Comparison of ENCODE assay signal across 8 cellular contexts in genomic region chr19:55600336-55601028, GRCh38. TPM values are rescaled to one million over a fixed set of nuclear protein-coding genes. Genes with fewer than 3 reads are reported as not detected.
DNase-seq lines count a peak whose midpoint lies in the region; ATAC-seq, FAIRE-seq and TF ChIP-seq lines count a peak whose summit lies in the region.

No MANE protein-coding gene starts in this region.

- peaks cover 30 to 52% (median 38%) of the 10 kb centered on the region in 10 experiments for H3K4me1 ChIP-seq in BLaER1 treated with 17β-estradiol and CSF1 and Interleukin-3, amounts not matched to agents 10 nM and 100 nM
- H3K4me1 ChIP-seq in GM12878 (ENCODE audit: control insufficient read depth, insufficient read depth, low read length), result peaks cover 10% of the 10 kb centered on the region; the same call in 1 of the 2 replicates

- TF ChIP-seq CTCF in GM12878 (IDR thresholded peaks at IDR 0.05 in 2 of 3, conservative IDR thresholded peaks at IDR 0.05 in 1 of 3; ENCODE audit: control insufficient read depth in 2 of 3, extremely low read depth in 1 of 3, insufficient read depth in 1 of 3, low read depth in 3 of 3, low read length in 3 of 3), result no peak

- FAIRE-seq in GM12878 (lab: Jason Lieb, UNC), result no peak

- in situ Hi-C loops in GM12878 (cut with MboI), result no loop called here

- H3K27ac ChIP-seq in BLaER1 treated with 17β-estradiol and CSF1 and Interleukin-3, amounts not matched to agents 10 nM and 100 nM, result peak overlapping the region; percentile 95 to 99 (median 97)
- peak overlapping the region; percentile 99 for H3K27ac ChIP-seq in GM12878 (ENCODE audit: control insufficient read depth, insufficient read depth)

- CTCF ChIA-PET in GM12878 (lab: Yijun Ruan, JAX), result interaction anchor here (1.0 to 2.3 kb wide), 5 partner anchors 31 to 97 kb away, joined by 3 to 11 read pairs (median 8); partner anchors contain the start of gene U2AF2

- peak overlapping the region; percentile 64 to 79 (median 70) for H3K4me3 ChIP-seq in BLaER1 treated with 17β-estradiol and CSF1 and Interleukin-3, amounts not matched to agents 10 nM and 100 nM
- peak overlapping the region; percentile 88 for H3K4me3 ChIP-seq in GM12878

- intact Hi-C loops in GM12878 (cut with micrococcal nuclease; ENCODE audit: unreplicated experiment), result loop anchor here (5.0 kb wide), 1 partner anchor 42 kb away; the partner anchor contains the start of genes ZNF580 and ZNF581

- peaks cover 27 to 44% (median 38%) of the 10 kb centered on the region in 11 experiments for H3K36me3 ChIP-seq in BLaER1 treated with 17β-estradiol and CSF1 and Interleukin-3, amounts not matched to agents 10 nM and 100 nM
- peaks cover 0 to 3% of the 10 kb centered on the region in 2 experiments; a peak in 1 of 4 replicates for H3K36me3 ChIP-seq in GM12878 (ENCODE audit: control insufficient read depth in 2 of 2, insufficient read depth in 2 of 2, low read length in 1 of 2)

- peak overlapping the region; percentile 30; the same call in 1 of the 2 replicates for H2AFZ ChIP-seq in GM12878 (ENCODE audit: control insufficient read depth, low read depth, low read length)

- DNase-seq in NCI-H82 treated with DMSO at 0.1 percent for 48 hours (lab: John Stamatoyannopoulos, UW; ENCODE audit: unreplicated experiment) (peak; percentile 73), GM12878 (ENCODE audit: low read depth, low spot score) (no peak), kidney glomerular epithelial cell (lab: John Stamatoyannopoulos, UW) (peak; percentile 55)
- DNase-seq in stimulated activated CD8-positive, alpha-beta memory T cell treated with anti-CD3 and anti-CD28 coated beads, Interleukin-2, amount 100 ng/mL, for 48 hours (ENCODE audit: low read depth in 2 of 2), result peak; percentile 63 to 70

- SMC1A ChIA-PET in GM12878 (lab: Charles Lee; ENCODE audit: uncharacterized antibody, unreplicated experiment), result interaction anchor here (0.6 to 2.3 kb wide), 3 partner anchors 32 to 141 kb away, joined by 3 to 16 read pairs (median 4); no protein-coding TSS in a partner anchor

- RAD21 ChIA-PET in GM12878 (lab: Charles Lee; ENCODE audit: unreplicated experiment), result interaction anchor here (1.4 to 2.6 kb wide), 4 partner anchors 11 to 216 kb away, joined by 4 to 11 read pairs (median 4); partner anchors contain the start of genes TMEM238, ZNF628 and ZNF784

- no TSS peak for BruUV-seq in GM12878 (replicated peaks; lab: Mats Ljungman, UMichigan)

- no peak for TF ChIP-seq EP300 in GM12878 (IDR thresholded peaks at IDR 0.05; ENCODE audit: borderline replicate concordance in 1 of 2, control insufficient read depth in 1 of 2, low read depth in 2 of 2, low read length in 2 of 2)

- peak overlapping the region; percentile 92 to 97 (median 94) for H3K9ac ChIP-seq in BLaER1 treated with 17β-estradiol and CSF1 and Interleukin-3, amounts not matched to agents 10 nM and 100 nM
- peak overlapping the region; percentile 95 for H3K9ac ChIP-seq in GM12878 (ENCODE audit: control insufficient read depth, insufficient read depth, low read length)

- TF ChIP-seq RAD21 in GM12878 (IDR thresholded peaks at IDR 0.05; ENCODE audit: insufficient read depth, low read depth, low read length), result no peak

- H3K4me2 ChIP-seq in BLaER1 treated with 17β-estradiol and CSF1 and Interleukin-3, amounts not matched to agents 10 nM and 100 nM, result peak overlapping the region; percentile 75 to 96 (median 87)
- H3K4me2 ChIP-seq in GM12878 (ENCODE audit: control insufficient read depth, insufficient read depth), result peak overlapping the region; percentile 96

- peak; percentile 11 for ATAC-seq in GM18909 (IDR thresholded peaks at IDR 0.05; ENCODE audit: poor library complexity, unreplicated experiment)
- ATAC-seq in HG03432 (IDR thresholded peaks at IDR 0.05; ENCODE audit: unreplicated experiment), result peak; percentile 13
- peak; percentile 3; the same call in 2 of the 3 replicates for ATAC-seq in GM12878
- ATAC-seq in HG02588 (IDR thresholded peaks at IDR 0.05; ENCODE audit: unreplicated experiment), result no peak

- H3K9me3 ChIP-seq in BLaER1 treated with 17β-estradiol and CSF1 and Interleukin-3, amounts not matched to agents 10 nM and 100 nM (replicated peaks in 1 of 11), result peaks cover 0 to 16% (median 10%) of the 10 kb centered on the region in 11 experiments; a peak in 16 of 22 replicates
- H3K9me3 ChIP-seq in GM12878 (replicated peaks; ENCODE audit: control insufficient read depth, insufficient read depth, low read length), result no peaks in the 10 kb centered on the region; the same call in 2 of the 3 replicates

- peaks cover 0 to 8% (median 0%) of the 10 kb centered on the region in 11 experiments; a peak in 1 of 22 replicates for H4K20me1 ChIP-seq in BLaER1 treated with 17β-estradiol and CSF1 and Interleukin-3, amounts not matched to agents 10 nM and 100 nM
- no peaks in the 10 kb centered on the region for H4K20me1 ChIP-seq in GM12878 (ENCODE audit: control insufficient read depth, insufficient read depth)

- POLR2A ChIA-PET in GM12878 (lab: Charles Lee), result interaction anchor here (0.6 to 1.4 kb wide), 7 partner anchors 11 to 71 kb away, joined by 3 to 8 read pairs (median 5); partner anchors contain the start of gene U2AF2

- no peak; the same call in 1 of the 2 replicates for TF ChIP-seq POLR2A in GM12878 (IDR thresholded peaks at IDR 0.05; ENCODE audit: low read depth, low read length)

- H3K79me2 ChIP-seq in GM12878 (ENCODE audit: control insufficient read depth, insufficient read depth, low read length), result peaks cover 10% of the 10 kb centered on the region

- no peaks in the 10 kb centered on the region for H3K27me3 ChIP-seq in BLaER1 treated with 17β-estradiol and CSF1 and Interleukin-3, amounts not matched to agents 10 nM and 100 nM
- H3K27me3 ChIP-seq in GM12878 (replicated peaks in 1 of 2; ENCODE audit: control insufficient read depth in 2 of 2, insufficient read depth in 2 of 2, low read length in 1 of 2), result no peaks in the 10 kb centered on the region

- 4% methylated on average over 32 of the region's 67 CpGs for WGBS in GM12878 (ENCODE audit: insufficient coverage, insufficient replicate concordance, low lambda C conversion rate, missing lambda C conversion rate)

RNA-seq across cellular contexts. Expression of gene ZNF524, which starts 0.4 kb away (rescaled TPM):
- total RNA-seq in GM12878 (2013; cell fraction: nucleolus; rRNA removed), result 10.3 and 13.5 TPM in 2 replicates
- 15.6 and 18.6 TPM in 2 replicates for total RNA-seq in GM12878 (2014; rRNA removed)
- total RNA-seq in GM12878 (2014; rRNA removed; fragmentation: Illumina TruSeq; extraction: Trizol), result 3.7 and 3.8 TPM in 2 replicates
- 14.7 and 17.2 TPM in 2 replicates for total RNA-seq in GM12878 (2021)
- polyA plus RNA-seq in GM12878 (2011; ENCODE audit: low read depth), result 1.4 TPM
- 1.5 and 3.7 TPM in 2 replicates for polyA plus RNA-seq in GM12878 (2011; rRNA removed)
- 7.5 and 14.6 TPM in 2 replicates for polyA plus RNA-seq in GM12878 (2011; cell fraction: cytosol; rRNA removed)
- polyA plus RNA-seq in GM12878 (2011; cell fraction: nucleus; rRNA removed), result 17.2 and 20.1 TPM in 2 replicates
- polyA plus RNA-seq in GM12878 (2012), result 7.8 and 10.7 TPM in 2 replicates
- 1.1 TPM in 1 of 2 replicates, not detected in the other for polyA plus RNA-seq in GM12878 (2014; fragmentation: Illumina TruSeq; extraction: Trizol)
- under 1 TPM in 1 of 2 experiments, not detected in 1; 0.47 TPM for polyA plus RNA-seq in GM12878 (2014; fragmentation: Nextera tagmentation; extraction: Ambion mirVana)
- 13.9 and 15.0 TPM in 2 replicates for polyA plus RNA-seq in GM12878 (2014; rRNA removed)
- 10 to 100 TPM; 12.4 to 12.8 TPM for polyA plus RNA-seq in GM12878 (2016; fragmentation: Nextera tagmentation; extraction: Ambion mirVana)
- polyA minus RNA-seq in GM12878 (2011; rRNA and poly(A)+ RNA removed), result 1.1 and 3.7 TPM in 2 replicates
- 4.4 and 6.4 TPM in 2 replicates for polyA minus RNA-seq in GM12878 (2011; cell fraction: cytosol; rRNA and poly(A)+ RNA removed)
- 4.2 and 6.7 TPM in 2 replicates for polyA minus RNA-seq in GM12878 (2011; cell fraction: nucleus; rRNA and poly(A)+ RNA removed)

RNA-seq across cellular contexts. Expression of gene FIZ1, which starts 1.2 kb away (rescaled TPM):
- 3.4 and 3.8 TPM in 2 replicates for total RNA-seq in GM12878 (2013; cell fraction: nucleolus; rRNA removed)
- total RNA-seq in GM12878 (2014; rRNA removed) (4.6 and 5.0 TPM in 2 replicates), GM12878 (2014; rRNA removed; fragmentation: Illumina TruSeq; extraction: Trizol) (2.1 and 3.0 TPM in 2 replicates), GM12878 (2021) (14.6 and 16.8 TPM in 2 replicates)
- 3.8 TPM for polyA plus RNA-seq in GM12878 (2011; ENCODE audit: low read depth)
- polyA plus RNA-seq in GM12878 (2011; rRNA removed) (2.9 and 4.5 TPM in 2 replicates), GM12878 (2014; fragmentation: Illumina TruSeq; extraction: Trizol) (7.0 TPM in 2 replicates), GM12878 (2014; fragmentation: Nextera tagmentation; extraction: Ambion mirVana) (1 to 10 TPM in 1 of 2 experiments, under 1 TPM in 1; 0.60 to 1.5 TPM), GM12878 (2014; rRNA removed) (8.0 and 9.8 TPM in 2 replicates), GM12878 (2016; fragmentation: Nextera tagmentation; extraction: Ambion mirVana) (1 to 10 TPM; 1.4 to 3.9 TPM)
- 4.9 and 5.3 TPM in 2 replicates for polyA plus RNA-seq in GM12878 (2011; cell fraction: cytosol; rRNA removed)
- 7.8 and 9.2 TPM in 2 replicates for polyA plus RNA-seq in GM12878 (2011; cell fraction: nucleus; rRNA removed)
- polyA plus RNA-seq in GM12878 (2012), result 9.1 and 9.2 TPM in 2 replicates
- polyA minus RNA-seq in GM12878 (2011; rRNA and poly(A)+ RNA removed), result 1.5 and 2.9 TPM in 2 replicates
- polyA minus RNA-seq in GM12878 (2011; cell fraction: cytosol; rRNA and poly(A)+ RNA removed), result 2.9 and 3.2 TPM in 2 replicates
- polyA minus RNA-seq in GM12878 (2011; cell fraction: nucleus; rRNA and poly(A)+ RNA removed), result 1.5 and 3.6 TPM in 2 replicates

RNA-seq across cellular contexts. Expression of gene ZNF865, which starts 5.0 kb away (rescaled TPM):
- total RNA-seq in GM12878 (2013; cell fraction: nucleolus; rRNA removed), result 9.9 and 10.4 TPM in 2 replicates
- total RNA-seq in GM12878 (2014; rRNA removed), result 0.96 and 1.1 TPM in 2 replicates
- 0.78 and 0.85 TPM in 2 replicates for total RNA-seq in GM12878 (2014; rRNA removed; fragmentation: Illumina TruSeq; extraction: Trizol)
- total RNA-seq in GM12878 (2021), result 17.8 and 18.3 TPM in 2 replicates
- 0.83 TPM for polyA plus RNA-seq in GM12878 (2011; ENCODE audit: low read depth)
- polyA plus RNA-seq in GM12878 (2011; rRNA removed), result 0.49 and 1.5 TPM in 2 replicates
- polyA plus RNA-seq in GM12878 (2011; cell fraction: cytosol; rRNA removed), result 2.0 and 3.3 TPM in 2 replicates
- polyA plus RNA-seq in GM12878 (2011; cell fraction: nucleus; rRNA removed), result 7.5 and 10.9 TPM in 2 replicates
- polyA plus RNA-seq in GM12878 (2012), result 6.5 and 7.1 TPM in 2 replicates
- polyA plus RNA-seq in GM12878 (2014; fragmentation: Illumina TruSeq; extraction: Trizol), result 0.24 and 1.2 TPM in 2 replicates
- polyA plus RNA-seq in GM12878 (2014; fragmentation: Nextera tagmentation; extraction: Ambion mirVana), result under 1 TPM; 0.02 to 0.05 TPM
- 7.6 and 9.8 TPM in 2 replicates for polyA plus RNA-seq in GM12878 (2014; rRNA removed)
- under 1 TPM; 0.13 to 0.37 TPM for polyA plus RNA-seq in GM12878 (2016; fragmentation: Nextera tagmentation; extraction: Ambion mirVana)
- 0.51 and 1.1 TPM in 2 replicates for polyA minus RNA-seq in GM12878 (2011; rRNA and poly(A)+ RNA removed)
- 2.9 and 4.3 TPM in 2 replicates for polyA minus RNA-seq in GM12878 (2011; cell fraction: cytosol; rRNA and poly(A)+ RNA removed)
- polyA minus RNA-seq in GM12878 (2011; cell fraction: nucleus; rRNA and poly(A)+ RNA removed), result 1.6 and 3.6 TPM in 2 replicates

RNA-seq across cellular contexts. Expression of gene ZNF579, which starts 19.8 kb away (rescaled TPM):
- total RNA-seq in GM12878 (2013; cell fraction: nucleolus; rRNA removed), result 6.3 and 8.5 TPM in 2 replicates
- total RNA-seq in GM12878 (2014; rRNA removed), result 2.0 and 2.5 TPM in 2 replicates
- 1.2 and 1.4 TPM in 2 replicates for total RNA-seq in GM12878 (2014; rRNA removed; fragmentation: Illumina TruSeq; extraction: Trizol)
- total RNA-seq in GM12878 (2021), result 10.6 and 11.7 TPM in 2 replicates
- 0.52 TPM for polyA plus RNA-seq in GM12878 (2011; ENCODE audit: low read depth)
- 1.1 and 1.6 TPM in 2 replicates for polyA plus RNA-seq in GM12878 (2011; rRNA removed)
- 1.1 and 1.3 TPM in 2 replicates for polyA plus RNA-seq in GM12878 (2011; cell fraction: cytosol; rRNA removed)
- 15.2 and 37.1 TPM in 2 replicates for polyA plus RNA-seq in GM12878 (2011; cell fraction: nucleus; rRNA removed)
- polyA plus RNA-seq in GM12878 (2012), result 7.8 and 9.0 TPM in 2 replicates
- 2.0 and 2.6 TPM in 2 replicates for polyA plus RNA-seq in GM12878 (2014; fragmentation: Illumina TruSeq; extraction: Trizol)
- under 1 TPM; 0.11 to 0.35 TPM for polyA plus RNA-seq in GM12878 (2014; fragmentation: Nextera tagmentation; extraction: Ambion mirVana)
- polyA plus RNA-seq in GM12878 (2014; rRNA removed), result 5.2 and 7.5 TPM in 2 replicates
- polyA plus RNA-seq in GM12878 (2016; fragmentation: Nextera tagmentation; extraction: Ambion mirVana), result 1 to 10 TPM in 1 of 2 experiments, under 1 TPM in 1; 0.43 to 1.5 TPM
- 1.8 and 3.7 TPM in 2 replicates for polyA minus RNA-seq in GM12878 (2011; rRNA and poly(A)+ RNA removed)
- 2.8 and 4.0 TPM in 2 replicates for polyA minus RNA-seq in GM12878 (2011; cell fraction: cytosol; rRNA and poly(A)+ RNA removed)
- polyA minus RNA-seq in GM12878 (2011; cell fraction: nucleus; rRNA and poly(A)+ RNA removed), result 1.8 and 11.5 TPM in 2 replicates

RNA-seq across cellular contexts. Expression of gene ZNF784, which starts 23.9 kb away (rescaled TPM):
- total RNA-seq in GM12878 (2013; cell fraction: nucleolus; rRNA removed), result 3.6 and 5.3 TPM in 2 replicates
- total RNA-seq in GM12878 (2014; rRNA removed), result 2.8 and 3.5 TPM in 2 replicates
- 1.8 and 2.2 TPM in 2 replicates for total RNA-seq in GM12878 (2014; rRNA removed; fragmentation: Illumina TruSeq; extraction: Trizol)
- total RNA-seq in GM12878 (2021), result 5.2 and 5.3 TPM in 2 replicates
- polyA plus RNA-seq in GM12878 (2011; ENCODE audit: low read depth), result 3.2 TPM
- 0.68 and 1.2 TPM in 2 replicates for polyA plus RNA-seq in GM12878 (2011; rRNA removed)
- 1.2 and 1.4 TPM in 2 replicates for polyA plus RNA-seq in GM12878 (2011; cell fraction: cytosol; rRNA removed)
- polyA plus RNA-seq in GM12878 (2011; cell fraction: nucleus; rRNA removed), result 7.1 and 7.5 TPM in 2 replicates
- polyA plus RNA-seq in GM12878 (2012), result 4.8 and 6.3 TPM in 2 replicates
- polyA plus RNA-seq in GM12878 (2014; fragmentation: Illumina TruSeq; extraction: Trizol), result 2.8 and 3.1 TPM in 2 replicates
- under 1 TPM; 0.10 to 0.97 TPM for polyA plus RNA-seq in GM12878 (2014; fragmentation: Nextera tagmentation; extraction: Ambion mirVana)
- 3.5 and 4.4 TPM in 2 replicates for polyA plus RNA-seq in GM12878 (2014; rRNA removed)
- 1 to 10 TPM; 1.1 to 1.4 TPM for polyA plus RNA-seq in GM12878 (2016; fragmentation: Nextera tagmentation; extraction: Ambion mirVana)
- 1.0 and 1.4 TPM in 2 replicates for polyA minus RNA-seq in GM12878 (2011; rRNA and poly(A)+ RNA removed)
- 0.80 and 1.1 TPM in 2 replicates for polyA minus RNA-seq in GM12878 (2011; cell fraction: cytosol; rRNA and poly(A)+ RNA removed)
- polyA minus RNA-seq in GM12878 (2011; cell fraction: nucleus; rRNA and poly(A)+ RNA removed), result 1.1 and 1.9 TPM in 2 replicates
